Comparison of ENCODE assay signal across 24 cellular contexts in genomic region chr7:38102486-38102885, GRCh38.
A peak's percentile ranks its signal among the peaks of the same experiment; 100 is the strongest.
DNase-seq lines count a peak whose midpoint lies in the region; ATAC-seq and TF ChIP-seq lines count a peak whose summit lies in the region.
"Had no signal": no experiment of that assay in that cellular context is flagged by ENCODE, and none has a peak within 500 bp of the region (broad histone marks: within the 10 kb centered on the region; RNA-seq: fewer than 3 reads in every experiment).

No MANE protein-coding gene starts in this region.

- TF ChIP-seq CTCF in HFF-Myc (IDR thresholded peaks at IDR 0.05; ENCODE audit: low read depth, low read length, missing control alignments) (no peak), astrocyte of the spinal cord (IDR thresholded peaks at IDR 0.05; ENCODE audit: low read depth, low read length) (no peak), fibroblast of villous mesenchyme (IDR thresholded peaks at IDR 0.05; ENCODE audit: insufficient read depth, low read depth, low read length) (no peak)

- in situ Hi-C loops in astrocyte of the spinal cord (cut with HindIII; ENCODE audit: low sequenced_read_pairs): no loop called here

- no peak for ATAC-seq in HG02759 (IDR thresholded peaks at IDR 0.05; ENCODE audit: unreplicated experiment)
- ATAC-seq: stimulated activated naive CD8-positive, alpha-beta T cell treated with anti-CD3 and anti-CD28 coated beads, Interleukin-15, Interleukin-2, amounts not matched to agents 100 U/mL and 50 U/mL, for 24 hours had no signal

- DNase-seq in HFF-Myc (ENCODE audit: extremely low read depth, low read depth) (peak; percentile 1), astrocyte of the spinal cord (ENCODE audit: low read depth, low spot score) (peak; percentile 83), fibroblast of villous mesenchyme (ENCODE audit: low read depth) (peak; percentile 24), NCI-H2227 treated with DMSO at 0.1 percent for 48 hours (lab: John Stamatoyannopoulos, UW) (no peak)
- DNase-seq in activated effector memory CD4-positive, alpha-beta T cell treated with anti-CD3 and anti-CD28 coated beads, Interleukin-2, amount 50 U/mL, for 16 hours: no peak
- DNase-seq in NK-92 treated with Interleukin-12 subunit alpha and Interleukin-12 subunit beta, amount 100 ng/mL, for 24 hours (lab: John Stamatoyannopoulos, UW): no peak
- DNase-seq: activated CD4-positive, alpha-beta memory T cell treated with anti-CD3 and anti-CD28 coated beads, Interleukin-2, amount 10 ng/mL, durations not matched to agents 7 days and 5 days; activated naive CD4-positive, alpha-beta T cell treated with Interleukin-2 at 50 U/mL for 16 hours; activated T-cell treated with anti-CD3 and anti-CD28 coated beads, Interleukin-2, amount 50 U/mL, for 24 hours; amygdala; C1 segment of cervical spinal cord; effector CD4-positive, alpha-beta T cell; H9; left ventricle myocardium inferior; NCI-H1105; NCI-H510A treated with DMSO at 0.1 percent for 48 hours; small intestine; stimulated activated CD4-positive, alpha-beta T cell treated with anti-CD3 and anti-CD28 coated beads, Interleukin-2, amount 100 ng/mL, for 48 hours; stimulated activated naive CD8-positive, alpha-beta T cell treated with anti-CD3 and anti-CD28 coated beads, Interleukin-15, Interleukin-2, amounts not matched to agents 100 U/mL and 50 U/mL, for 24 hours; T1000; tibial artery had no signal

- H3K4me3 ChIP-seq in HFF-Myc (replicated peaks; ENCODE audit: low read depth, low read length): no peak overlapping the region
- no peak overlapping the region for H3K4me3 ChIP-seq in astrocyte of the spinal cord (ENCODE audit: low read depth, low read length)
- no peak overlapping the region for H3K4me3 ChIP-seq in fibroblast of villous mesenchyme (ENCODE audit: low read depth, low read length)
- H3K4me3 ChIP-seq: esophagus muscularis mucosa, left ventricle myocardium inferior, neural progenitor cell, tibial artery had no signal

Comparison
In these comparisons a context has a peak if more than half of its experiments do, and no peak if none do; other contexts are left out.
1. DNase-seq: peak in HFF-Myc (single experiment), astrocyte of the spinal cord (single experiment) and fibroblast of villous mesenchyme (single experiment); none in activated effector memory CD4-positive, alpha-beta T cell treated with anti-CD3 and anti-CD28 coated beads, Interleukin-2, amount 50 U/mL, for 16 hours (single experiment), NK-92 treated with Interleukin-12 subunit alpha and Interleukin-12 subunit beta, amount 100 ng/mL, for 24 hours (single experiment) and NCI-H2227 treated with DMSO at 0.1 percent for 48 hours (single experiment).